26 cellular contexts compared by ENCODE assay signal in the genomic region with DNA sequence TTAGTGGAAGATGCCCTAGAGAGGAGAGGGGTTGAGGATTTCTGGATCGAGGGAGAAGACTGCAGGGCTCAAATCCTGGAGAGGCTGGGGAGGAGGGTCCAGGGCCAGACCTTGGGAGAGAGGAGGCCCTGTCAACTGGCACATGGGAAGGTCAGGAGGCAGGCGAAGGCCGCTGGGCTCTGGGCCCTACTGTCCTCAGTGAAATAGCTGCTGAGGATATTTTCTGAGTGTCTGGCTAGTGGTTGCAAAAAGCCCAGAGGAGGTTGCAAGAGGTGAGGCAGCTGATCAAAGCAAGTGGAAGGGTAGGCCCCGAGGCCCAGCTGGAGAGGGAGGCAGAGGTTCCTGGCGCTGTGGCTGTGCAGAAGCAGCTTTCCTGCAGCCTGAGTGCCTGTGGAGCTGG.
DNase-seq lines count a peak whose midpoint lies in the region; ATAC-seq, FAIRE-seq and TF ChIP-seq lines count a peak whose summit lies in the region.
"Had no signal": no experiment of that assay in that cellular context is flagged by ENCODE, and none has a peak within 500 bp of the region (broad histone marks: within the 10 kb centered on the region; RNA-seq: fewer than 3 reads in every experiment).

No MANE protein-coding gene starts in this region.

- intact Hi-C loops in kidney (cut with DNase I) = no loop called here
- intact Hi-C loops in right cardiac atrium (cut with DNase I) = no loop called here

- no peak overlapping the region for H2BK120ac ChIP-seq in neuronal stem cell (ENCODE audit: low read depth, low read length)

- no peak overlapping the region for H3K4me3 Mint-ChIP-seq in T-helper 17 cell
- H3K4me3 Mint-ChIP-seq: H9; IgD-negative memory B cell; stimulated activated naive CD8-positive, alpha-beta T cell treated with anti-CD3 and anti-CD28 coated beads, Interleukin-15, Interleukin-2, amounts not matched to agents 100 ng/mL and 50 ng/mL, for 24 hours had no signal

- ATAC-seq in activated naive CD4-positive, alpha-beta T cell treated with anti-CD3 and anti-CD28 coated beads, Interleukin-2, amount 50 U/mL, for 72 hours = no peak
- ATAC-seq in T-helper 17 cell = no peak
- no peak for ATAC-seq in HG03280 (IDR thresholded peaks at IDR 0.05; ENCODE audit: unreplicated experiment)
- ATAC-seq in right cardiac atrium = no peak
- ATAC-seq: left ventricle myocardium superior, mucosa of descending colon had no signal

- H3K79me1 ChIP-seq in neuronal stem cell (ENCODE audit: low read depth, low read length) = no peaks in the 10 kb centered on the region

- H3K36me3 Mint-ChIP-seq in activated naive CD4-positive, alpha-beta T cell treated with anti-CD3 and anti-CD28 coated beads, Interleukin-2, amount 50 U/mL, for 72 hours = no peaks in the 10 kb centered on the region
- H3K36me3 Mint-ChIP-seq in T-helper 17 cell (ENCODE audit: low read depth) = no peaks in the 10 kb centered on the region

- H3K14ac ChIP-seq in neuronal stem cell (ENCODE audit: low read length) = no peak overlapping the region

- no peak overlapping the region for H3K4ac ChIP-seq in neuronal stem cell (ENCODE audit: low read length)

- no peak for DNase-seq in activated naive CD4-positive, alpha-beta T cell treated with anti-CD3 and anti-CD28 coated beads, Interleukin-2, amount 50 U/mL, for 72 hours (ENCODE audit: low spot score in 2 of 2)
- DNase-seq in activated naive CD4-positive, alpha-beta T cell treated with anti-CD3 and anti-CD28 coated beads, Interleukin-2, amount 50 U/mL, for 16 hours = no peak
- DNase-seq in T-helper 17 cell = no peak
- no peak for DNase-seq in kidney
- no peak for DNase-seq in neuronal stem cell (ENCODE audit: low spot score)
- no peak for DNase-seq in right cardiac atrium
- DNase-seq in CD1c-positive myeloid dendritic cell (ENCODE audit: extremely low spot score) = no peak
- DNase-seq: activated CD4-positive, CD25-positive, alpha-beta regulatory T cell treated with anti-CD3 and anti-CD28 coated beads, Interleukin-2, amount 50 U/mL, for 72 hours; activated gamma-delta T cell; central memory CD4-positive, alpha-beta T cell; H9; left ventricle myocardium superior; MG63; mucosa of descending colon; NCI-H146; NCI-H526 treated with DMSO at 0.1 percent for 48 hours; nucleus accumbens; stimulated activated CD4-positive, alpha-beta T cell treated with anti-CD3 and anti-CD28 coated beads, Interleukin-4, amount 100 ng/mL, for 24 hours; tibial artery had no signal

- FAIRE-seq in kidney (lab: Jason Lieb, UNC) = no peak
- FAIRE-seq: GM12891 had no signal

- no peak overlapping the region for H2BK12ac ChIP-seq in neuronal stem cell (ENCODE audit: low read length)

- H3K9me3 ChIP-seq in T-helper 17 cell (ENCODE audit: control insufficient read depth, low read length, poor library complexity, severe bottlenecking) (no peaks in the 10 kb centered on the region), kidney (ENCODE audit: control insufficient read depth in 1 of 2, low read length in 2 of 2) (no peaks in the 10 kb centered on the region), neuronal stem cell (replicated peaks in 1 of 2; ENCODE audit: control insufficient read depth in 2 of 2, insufficient read depth in 1 of 2, low read depth in 1 of 2, low read length in 2 of 2) (no peaks in the 10 kb centered on the region), right cardiac atrium (ENCODE audit: control insufficient read depth, low read length) (no peaks in the 10 kb centered on the region)
- H3K9me3 ChIP-seq: ascending aorta, MG63, mucosa of descending colon, tibial artery had no signal

- peaks cover 21 to 28% of the 10 kb centered on the region in 2 donors for H3K4me1 ChIP-seq in kidney (ENCODE audit: control insufficient read depth in 1 of 2, insufficient read depth in 1 of 2, low read depth in 1 of 2, low read length in 2 of 2)
- peaks cover 13 to 23% of the 10 kb centered on the region in 2 donors for H3K4me1 ChIP-seq in neuronal stem cell (ENCODE audit: control insufficient read depth in 2 of 2, insufficient read depth in 1 of 2, low read depth in 1 of 2, low read length in 2 of 2)
- no peaks in the 10 kb centered on the region for H3K4me1 ChIP-seq in right cardiac atrium (ENCODE audit: control insufficient read depth, insufficient read depth, low read length)
- H3K4me1 ChIP-seq: ascending aorta, tibial artery had no signal

- H2AK5ac ChIP-seq in neuronal stem cell (ENCODE audit: low read depth, low read length) = no peak overlapping the region

- H3K27ac ChIP-seq in kidney (ENCODE audit: low read depth in 2 of 2, low read length in 2 of 2) (peak overlapping the region; percentile 47 to 81), neuronal stem cell (replicated peaks; ENCODE audit: low read length) (no peak overlapping the region), right cardiac atrium (ENCODE audit: low read length) (no peak overlapping the region)
- H3K27ac ChIP-seq: ascending aorta, epithelial cell of prostate, SK-N-MC, tibial artery had no signal

- H3K36me3 ChIP-seq in kidney (ENCODE audit: control insufficient read depth in 1 of 2, insufficient read depth in 2 of 2, low read length in 2 of 2) (no peaks in the 10 kb centered on the region), neuronal stem cell (replicated peaks in 1 of 2; ENCODE audit: control insufficient read depth in 2 of 2, insufficient read depth in 2 of 2, low read length in 2 of 2) (no peaks in the 10 kb centered on the region)
- H3K36me3 ChIP-seq: ascending aorta, MG63, tibial artery had no signal

- H3K23ac ChIP-seq in neuronal stem cell (ENCODE audit: low read depth, low read length, poor library complexity) = no peak overlapping the region

- H2AFZ ChIP-seq in neuronal stem cell (ENCODE audit: low read length) = no peak overlapping the region

- H3K27me3 Mint-ChIP-seq in T-helper 17 cell = no peaks in the 10 kb centered on the region
- H3K27me3 Mint-ChIP-seq: IgD-negative memory B cell; stimulated activated naive CD8-positive, alpha-beta T cell treated with anti-CD3 and anti-CD28 coated beads, Interleukin-15, Interleukin-2, amounts not matched to agents 100 ng/mL and 50 ng/mL, for 24 hours had no signal

- peaks cover 0 to 8% (median 0%) of the 10 kb centered on the region in 3 experiments for H3K27me3 ChIP-seq in neuronal stem cell (ENCODE audit: control insufficient read depth in 3 of 3, insufficient read depth in 3 of 3, low read depth in 1 of 3, low read length in 3 of 3)
- no peaks in the 10 kb centered on the region for H3K27me3 ChIP-seq in right cardiac atrium (ENCODE audit: control insufficient read depth, insufficient read depth)
- H3K27me3 ChIP-seq: ascending aorta, MG63 had no signal

- H3K4me1 Mint-ChIP-seq in T-helper 17 cell = peaks cover 54% of the 10 kb centered on the region

- H2BK5ac ChIP-seq in neuronal stem cell (ENCODE audit: low read length) = no peak overlapping the region

- no peaks in the 10 kb centered on the region for H3K9me3 Mint-ChIP-seq in activated naive CD4-positive, alpha-beta T cell treated with anti-CD3 and anti-CD28 coated beads, Interleukin-2, amount 50 U/mL, for 72 hours
- H3K9me3 Mint-ChIP-seq: H9; IgD-negative memory B cell; stimulated activated naive CD8-positive, alpha-beta T cell treated with anti-CD3 and anti-CD28 coated beads, Interleukin-15, Interleukin-2, amounts not matched to agents 100 ng/mL and 50 ng/mL, for 24 hours had no signal

- H3K4me3 ChIP-seq in kidney (ENCODE audit: low read length in 2 of 2) (no peak overlapping the region), neuronal stem cell (ENCODE audit: low read length in 2 of 2) (no peak overlapping the region), right cardiac atrium (ENCODE audit: low read length) (no peak overlapping the region)
- H3K4me3 ChIP-seq: ascending aorta, MG63, mucosa of descending colon, SK-N-MC, tibial artery had no signal

- H3K4me2 ChIP-seq in neuronal stem cell (ENCODE audit: insufficient read depth, low read length, poor library complexity, severe bottlenecking) = no peak overlapping the region

- H3K18ac ChIP-seq in neuronal stem cell (ENCODE audit: low read length) = peak overlapping the region; percentile 7

- no CpG with 5 or more reads among the region's 5 CpGs for WGBS in neuronal stem cell (ENCODE audit: extremely low coverage in 2 of 2, insufficient read length in 2 of 2, insufficient replicate concordance in 1 of 2), 2 donors
- WGBS in right cardiac atrium = 59% methylated on average over 5 of the region's 5 CpGs

- H3K9ac ChIP-seq in kidney (ENCODE audit: low read length in 2 of 2) (no peak overlapping the region), neuronal stem cell (ENCODE audit: low read depth, low read length, poor library complexity) (no peak overlapping the region)

- no peak for TF ChIP-seq CTCF in kidney (IDR thresholded peaks at IDR 0.05; ENCODE audit: borderline replicate concordance, extremely low read depth, insufficient read depth)

- no peak overlapping the region for H4K8ac ChIP-seq in neuronal stem cell (ENCODE audit: low read depth, low read length)

- H3K27ac Mint-ChIP-seq in activated naive CD4-positive, alpha-beta T cell treated with anti-CD3 and anti-CD28 coated beads, Interleukin-2, amount 50 U/mL, for 72 hours = peak overlapping the region; percentile 7 to 63
- peak overlapping the region; percentile 92 for H3K27ac Mint-ChIP-seq in T-helper 17 cell
- H3K27ac Mint-ChIP-seq: IgD-negative memory B cell; stimulated activated naive CD8-positive, alpha-beta T cell treated with anti-CD3 and anti-CD28 coated beads, Interleukin-15, Interleukin-2, amounts not matched to agents 100 ng/mL and 50 ng/mL, for 24 hours had no signal

- no peak overlapping the region for H4K91ac ChIP-seq in neuronal stem cell (ENCODE audit: low read depth, low read length, poor library complexity)

- H2BK15ac ChIP-seq in neuronal stem cell (ENCODE audit: low read length) = no peak overlapping the region

Comparison
In these comparisons a context has a peak if more than half of its experiments do, and no peak if none do; other contexts are left out.
1. H3K27ac ChIP-seq: peak in kidney (2 of 2); none in neuronal stem cell (single experiment) and right cardiac atrium (single experiment).